ENCODE assay signal across 8 cellular contexts in the genomic region with DNA sequence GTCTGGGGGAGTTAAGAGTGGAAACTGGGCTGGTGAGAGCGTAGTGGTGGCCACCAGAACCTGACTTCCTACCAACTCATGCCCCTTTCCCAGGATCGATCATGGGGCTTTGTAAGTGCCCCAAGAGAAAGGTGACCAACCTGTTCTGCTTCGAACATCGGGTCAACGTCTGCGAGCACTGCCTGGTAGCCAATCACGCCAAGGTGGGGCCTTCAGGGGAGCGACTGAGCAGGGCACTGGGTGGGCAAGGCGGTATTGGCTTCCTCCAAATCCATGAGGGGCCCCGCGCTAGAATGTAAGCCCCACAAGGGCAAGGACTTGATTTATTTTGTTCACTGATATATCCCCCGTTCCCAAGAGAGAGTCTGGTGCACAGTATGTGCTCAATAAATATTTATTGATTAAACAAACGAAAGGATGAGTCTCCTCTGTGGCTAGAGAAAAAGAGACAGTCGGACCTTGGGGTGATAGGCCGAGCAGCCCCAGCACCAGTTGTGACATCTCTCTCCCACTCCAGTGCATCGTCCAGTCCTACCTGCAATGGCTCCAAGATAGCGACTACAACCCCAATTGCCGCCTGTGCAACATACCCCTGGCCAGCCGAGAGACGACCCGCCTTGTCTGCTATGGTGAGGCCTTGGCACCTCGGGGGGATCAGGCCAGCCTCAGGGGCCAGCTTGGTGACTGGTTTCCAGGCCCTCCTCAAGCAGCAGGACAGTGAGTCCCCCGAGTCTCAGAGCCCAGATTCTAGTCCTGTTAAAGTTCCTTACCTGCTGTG. TPM values are rescaled to one million over a fixed set of nuclear protein-coding genes. Genes with fewer than 3 reads are reported as not detected.
DNase-seq lines count a peak whose midpoint lies in the region; ATAC-seq and TF ChIP-seq lines count a peak whose summit lies in the region.

No MANE protein-coding gene starts in this region.

- H3K27me3 ChIP-seq in iPS-18a (ENCODE audit: control insufficient read depth, insufficient read depth, low read length) (no peaks in the 10 kb centered on the region), stomach smooth muscle (ENCODE audit: control insufficient read depth in 1 of 2, insufficient read depth in 2 of 2, low read length in 2 of 2) (no peaks in the 10 kb centered on the region)

- CTCF ChIA-PET in activated B cell treated with CpG ODN at 0.5 μM for 24 hours (lab: Charles Lee), result interaction anchor here (1.4 to 1.7 kb wide), 2 partner anchors 37 to 71 kb away, joined by 3 to 5 read pairs; a partner anchor contains a TSS

- peaks cover 25% of the 10 kb centered on the region for H3K4me1 Mint-ChIP-seq in activated B cell treated with CpG ODN at 0.5 μM for 24 hours

- TF ChIP-seq CTCF in activated B cell treated with CpG ODN at 0.5 μM for 24 hours (IDR thresholded peaks at IDR 0.05), result no peak

- H3K27ac ChIP-seq in iPS-18a (ENCODE audit: low read length), result peak overlapping the region; percentile 41
- peak overlapping the region; percentile 80 for H3K27ac ChIP-seq in stomach smooth muscle (ENCODE audit: low read length)

- H3K36me3 ChIP-seq in iPS-18a (ENCODE audit: control insufficient read depth, low read depth, low read length), result peaks cover 30% of the 10 kb centered on the region
- H3K36me3 ChIP-seq in stomach smooth muscle (ENCODE audit: control insufficient read depth in 2 of 2, insufficient read depth in 2 of 2, low read length in 2 of 2), result peaks cover 28 to 35% of the 10 kb centered on the region in 2 donors

- no peak for ATAC-seq in activated B cell treated with CpG ODN at 0.5 μM for 24 hours (ENCODE audit: low read depth)
- ATAC-seq in GM21825 (IDR thresholded peaks at IDR 0.05; ENCODE audit: unreplicated experiment), result no peak
- ATAC-seq in left lobe of liver, result no peak
- no peak for ATAC-seq in HG03520 (IDR thresholded peaks at IDR 0.05; ENCODE audit: unreplicated experiment)

- intact Hi-C loops in activated B cell treated with CpG ODN at 0.5 μM for 24 hours (cut with micrococcal nuclease), result loop anchor here (1.0 to 2.0 kb wide), 8 partner anchors 12 to 168 kb away; a partner anchor contains a TSS

- H3K4me3 Mint-ChIP-seq in activated B cell treated with CpG ODN at 0.5 μM for 24 hours, result peak overlapping the region; percentile 93

- POLR2A ChIA-PET in activated B cell treated with CpG ODN at 0.5 μM for 24 hours (lab: Charles Lee), result interaction anchor here (0.9 kb wide), 1 partner anchor 51 kb away, joined by 3 read pairs; no protein-coding TSS in a partner anchor

- peak overlapping the region; percentile 82 for H3K9ac ChIP-seq in iPS-18a (ENCODE audit: low read length)
- peak overlapping the region; percentile 77 to 88 for H3K9ac ChIP-seq in stomach smooth muscle (ENCODE audit: low read length in 2 of 2)

- H3K9me3 Mint-ChIP-seq in activated B cell treated with CpG ODN at 0.5 μM for 24 hours, result no peaks in the 10 kb centered on the region

- H3K4me1 ChIP-seq in iPS-18a (ENCODE audit: control insufficient read depth, low read depth, low read length) (peaks cover 5% of the 10 kb centered on the region), stomach smooth muscle (ENCODE audit: control insufficient read depth, insufficient read depth, low read length) (peaks cover 21% of the 10 kb centered on the region)

- peaks cover 52% of the 10 kb centered on the region for H3K36me3 Mint-ChIP-seq in activated B cell treated with CpG ODN at 0.5 μM for 24 hours (ENCODE audit: low read depth)

- DNase-seq in NCI-H2227 treated with DMSO at 0.1 percent for 48 hours (lab: John Stamatoyannopoulos, UW), result peak; percentile 37
- DNase-seq in NCI-H2227 (lab: John Stamatoyannopoulos, UW; ENCODE audit: unreplicated experiment), result no peak
- DNase-seq in activated B cell treated with CpG ODN at 0.5 μM for 24 hours, result no peak
- DNase-seq in left lobe of liver (ENCODE audit: low spot score), result no peak

- H3K9me3 ChIP-seq in iPS-18a (ENCODE audit: control insufficient read depth, low read depth, low read length) (no peaks in the 10 kb centered on the region), stomach smooth muscle (ENCODE audit: control insufficient read depth in 2 of 2, low read length in 2 of 2) (no peaks in the 10 kb centered on the region)

- no peaks in the 10 kb centered on the region for H3K27me3 Mint-ChIP-seq in activated B cell treated with CpG ODN at 0.5 μM for 24 hours

- H3K27ac Mint-ChIP-seq in activated B cell treated with CpG ODN at 0.5 μM for 24 hours, result peak overlapping the region; percentile 94

- H3K4me3 ChIP-seq in iPS-18a (ENCODE audit: low read length) (peak overlapping the region; percentile 75), stomach smooth muscle (ENCODE audit: low read length in 2 of 2) (peak overlapping the region; percentile 79 to 85)

RNA-seq across cellular contexts. Expression of a gene that starts 0.8 kb away (rescaled TPM):
- total RNA-seq in activated B cell treated with CpG ODN at 0.5 μM for 24 hours (35.7 and 36.6 TPM in 2 replicates), left lobe of liver (18.4 TPM)

RNA-seq across cellular contexts. Expression of a gene that starts 0.9 kb away (rescaled TPM):
- 2.6 and 3.4 TPM in 2 replicates for total RNA-seq in activated B cell treated with CpG ODN at 0.5 μM for 24 hours
- 0.75 TPM for total RNA-seq in left lobe of liver

RNA-seq across cellular contexts. Expression of a gene that starts 11.2 kb away (rescaled TPM):
- total RNA-seq in activated B cell treated with CpG ODN at 0.5 μM for 24 hours (224 and 243 TPM in 2 replicates), left lobe of liver (55.1 TPM)

RNA-seq across cellular contexts. Expression of a gene that starts 26.4 kb away (rescaled TPM):
- 11.3 and 13.4 TPM in 2 replicates for total RNA-seq in activated B cell treated with CpG ODN at 0.5 μM for 24 hours
- 0.78 TPM for total RNA-seq in left lobe of liver

RNA-seq across cellular contexts. Expression of a gene that starts 26.9 kb away (rescaled TPM):
- 24.6 and 25.4 TPM in 2 replicates for total RNA-seq in activated B cell treated with CpG ODN at 0.5 μM for 24 hours
- total RNA-seq in left lobe of liver, result 97.6 TPM
